Comparison of ENCODE assay signal across 11 cellular contexts in the genomic region with DNA sequence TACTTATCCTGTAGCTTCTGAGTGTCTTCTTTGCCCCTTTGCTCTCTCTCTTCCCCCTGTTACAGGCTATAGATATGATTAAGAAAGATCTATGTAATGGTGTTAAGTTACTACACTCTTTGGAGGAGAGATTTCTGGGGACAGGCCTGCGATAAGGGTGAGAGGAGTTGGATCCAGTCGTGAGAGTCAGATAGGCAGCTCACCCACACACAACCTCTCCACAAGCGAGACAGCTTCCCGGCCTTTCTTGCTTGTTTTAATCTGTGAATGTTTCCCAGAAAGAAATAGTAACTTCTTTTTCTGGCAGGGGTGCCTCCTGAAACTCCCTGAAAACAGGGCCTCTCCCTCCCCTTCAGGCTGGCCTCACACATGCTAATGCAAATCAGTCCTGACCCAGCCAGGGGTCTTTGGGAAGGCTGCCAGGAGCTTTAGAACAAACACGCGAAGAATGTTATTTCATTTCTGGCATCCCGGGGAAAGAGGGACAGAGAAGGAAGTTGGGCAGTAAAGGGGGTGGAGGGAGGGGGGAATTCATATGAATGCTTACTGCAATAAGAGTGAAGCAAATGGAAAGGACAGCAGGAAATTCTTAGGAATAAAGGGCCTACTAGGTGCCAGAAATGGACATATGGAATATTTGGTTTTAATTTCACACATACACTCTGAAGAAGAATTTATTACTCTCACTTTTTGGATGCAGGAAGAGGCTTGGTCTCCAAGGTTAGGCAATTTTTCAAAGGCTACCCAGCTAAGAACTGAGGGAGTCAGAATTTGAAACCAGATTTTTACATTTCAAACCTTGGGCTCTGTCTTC.
DNase-seq lines count a peak whose midpoint lies in the region; ATAC-seq and TF ChIP-seq lines count a peak whose summit lies in the region.
"Had no signal": no experiment of that assay in that cellular context is flagged by ENCODE, and none has a peak within 500 bp of the region (broad histone marks: within the 10 kb centered on the region; RNA-seq: fewer than 3 reads in every experiment).

No MANE protein-coding gene starts in this region.

- H3K36me3 ChIP-seq in HUES64 (ENCODE audit: insufficient read depth, low read length) (no peaks in the 10 kb centered on the region), skeletal muscle tissue (ENCODE audit: control insufficient read depth in 3 of 3, insufficient read depth in 3 of 3, low read length in 3 of 3) (no peaks in the 10 kb centered on the region)

- H3K27me3 ChIP-seq in HUES64 (ENCODE audit: insufficient read depth, low read length) (no peaks in the 10 kb centered on the region), skeletal muscle tissue (ENCODE audit: control insufficient read depth in 3 of 3, insufficient read depth in 3 of 3, low read length in 3 of 3) (no peaks in the 10 kb centered on the region)

- H3K9me3 ChIP-seq in HUES64 (ENCODE audit: insufficient read depth, low read depth, low read length) (no peaks in the 10 kb centered on the region), skeletal muscle tissue (ENCODE audit: control insufficient read depth in 3 of 3, low read length in 3 of 3) (no peaks in the 10 kb centered on the region)

- DNase-seq in coronary artery (ENCODE audit: low spot score) (no peak), iPS-NIHi11 (ENCODE audit: low spot score) (peak; percentile 84)
- DNase-seq: DMS79, NCI-H1694 treated with DMSO at 0.1 percent for 48 hours, small intestine had no signal

- H3K27ac ChIP-seq in HUES64 (ENCODE audit: low read depth, low read length) (peak overlapping the region; percentile 92), coronary artery (peak overlapping the region; percentile 72 to 77), skeletal muscle tissue (ENCODE audit: low read depth, low read length) (peak overlapping the region; percentile 26)

- H3K4me3 ChIP-seq in HUES64 (ENCODE audit: low read length) (peak overlapping the region; percentile 26), coronary artery (peak overlapping the region; percentile 32), skeletal muscle tissue (ENCODE audit: low read length in 3 of 3) (no peak overlapping the region)

- H3K9ac ChIP-seq in HUES64 (ENCODE audit: low read depth, low read length) (peak overlapping the region; percentile 53), skeletal muscle tissue (ENCODE audit: low read depth in 1 of 3, low read length in 3 of 3) (no peak overlapping the region)

- H3K4me1 ChIP-seq in HUES64 (ENCODE audit: insufficient read depth, low read length) (peaks cover 44% of the 10 kb centered on the region), skeletal muscle tissue (ENCODE audit: control insufficient read depth in 3 of 3, insufficient read depth in 3 of 3, low read length in 3 of 3) (no peaks in the 10 kb centered on the region)

- under 1% methylated on average over 4 of the region's 7 CpGs for WGBS in HUES64

- TF ChIP-seq CTCF in coronary artery (IDR thresholded peaks at IDR 0.05) = no peak

- no peak for ATAC-seq in GM21423 (IDR thresholded peaks at IDR 0.05; ENCODE audit: unreplicated experiment)
- no peak for ATAC-seq in HG03432 (IDR thresholded peaks at IDR 0.05; ENCODE audit: unreplicated experiment)
- no peak for ATAC-seq in GM18519 (IDR thresholded peaks at IDR 0.05; ENCODE audit: low FRiP score, unreplicated experiment)
- ATAC-seq in GM21447 (IDR thresholded peaks at IDR 0.05; ENCODE audit: unreplicated experiment) = no peak

Comparison
In these comparisons a context has a peak if more than half of its experiments do, and no peak if none do; other contexts are left out.
1. H3K27ac ChIP-seq: peak in every context shown above with its lines; median percentile 92 in HUES64; 74 in coronary artery; 26 in skeletal muscle tissue.
2. H3K4me3 ChIP-seq: peak in HUES64 (single experiment) and coronary artery (single experiment); none in skeletal muscle tissue (0 of 3).